14 cellular contexts compared by ENCODE assay signal in the genomic region with DNA sequence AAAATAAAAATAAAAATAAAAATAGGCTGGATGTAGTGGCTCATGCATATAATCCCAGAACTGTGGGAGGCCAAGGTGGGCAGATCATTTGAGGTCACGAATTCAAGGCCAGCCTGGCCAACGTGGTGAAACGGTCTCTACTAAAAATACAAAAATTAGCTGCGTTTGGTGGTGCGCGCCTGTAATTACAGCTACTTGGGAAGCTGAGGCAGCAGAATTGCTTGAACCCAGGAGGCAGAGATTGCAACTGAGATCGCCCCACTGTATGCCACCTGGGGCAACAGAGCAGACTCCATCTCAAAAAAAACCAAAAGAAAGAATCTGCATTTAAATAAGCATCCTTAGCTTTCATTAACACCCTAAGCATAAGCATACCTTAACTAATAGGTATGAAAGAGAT. TPM values are rescaled to one million over a fixed set of nuclear protein-coding genes. Genes with fewer than 3 reads are reported as not detected.
DNase-seq lines count a peak whose midpoint lies in the region; ATAC-seq and TF ChIP-seq lines count a peak whose summit lies in the region.
"Had no signal": no experiment of that assay in that cellular context is flagged by ENCODE, and none has a peak within 500 bp of the region (broad histone marks: within the 10 kb centered on the region; RNA-seq: fewer than 3 reads in every experiment).

No MANE protein-coding gene starts in this region.

- no peak overlapping the region for H3K4me2 ChIP-seq in mesenchymal stem cell (ENCODE audit: low read length, poor library complexity, severe bottlenecking)

- H2BK15ac ChIP-seq in mesenchymal stem cell (ENCODE audit: low read depth, poor library complexity, severe bottlenecking) = no peak overlapping the region

- DNase-seq in activated naive CD4-positive, alpha-beta T cell treated with anti-CD3 and anti-CD28 coated beads for 36 hours = no peak
- no peak for DNase-seq in activated naive CD4-positive, alpha-beta T cell treated with anti-CD3 and anti-CD28 coated beads, Interleukin-2, amount 50 U/mL, for 16 hours
- DNase-seq in ascending aorta (ENCODE audit: low spot score in 2 of 2) (no peak), mesenchymal stem cell (no peak), thyroid gland (no peak), mesenteric fat pad (ENCODE audit: low spot score) (no peak)
- DNase-seq: activated gamma-delta T cell, NCI-H187 treated with DMSO at 0.1 percent for 48 hours had no signal

- H3K4me3 Mint-ChIP-seq in activated naive CD4-positive, alpha-beta T cell treated with anti-CD3 and anti-CD28 coated beads for 36 hours = no peak overlapping the region
- H3K4me3 Mint-ChIP-seq: H9; T-helper 2 cell treated with Interferon-gamma antibody and Interleukin-4, amounts not matched to agents 5 μg/mL and 100 μg/mL, for 36 hours had no signal

- no peak overlapping the region for H2BK12ac ChIP-seq in mesenchymal stem cell (ENCODE audit: low read length in 2 of 2)

- intact Hi-C loops in activated naive CD4-positive, alpha-beta T cell treated with anti-CD3 and anti-CD28 coated beads for 36 hours (cut with micrococcal nuclease) = loop anchor here (5.0 kb wide), 1 partner anchor 261 kb away; the partner anchor contains the start of gene SLC43A2
- intact Hi-C loops in ascending aorta (cut with DNase I) (loop anchor here (2.0 to 10.0 kb wide), 3 partner anchors 33 to 259 kb away; partner anchors contain the start of genes CRK and SLC43A2), thyroid gland (cut with DNase I) (loop anchor here (5.0 kb wide), 1 partner anchor 151 kb away; the partner anchor contains the start of gene INPP5K)

- H3K9me3 ChIP-seq in ascending aorta (no peaks in the 10 kb centered on the region), mesenchymal stem cell (ENCODE audit: control insufficient read depth, low read length) (no peaks in the 10 kb centered on the region), thyroid gland (no peaks in the 10 kb centered on the region)

- no peak overlapping the region for H3K18ac ChIP-seq in mesenchymal stem cell (ENCODE audit: low read depth in 1 of 2, low read length in 2 of 2)

- H3K79me1 ChIP-seq in mesenchymal stem cell (replicated peaks; ENCODE audit: low read length, poor library complexity, severe bottlenecking) = no peaks in the 10 kb centered on the region

- H3K14ac ChIP-seq in mesenchymal stem cell (ENCODE audit: low read length in 2 of 2) = no peak overlapping the region

- H3K4me3 ChIP-seq in ascending aorta (no peak overlapping the region), mesenchymal stem cell (ENCODE audit: insufficient read depth in 1 of 2, low read depth in 1 of 2, low read length in 2 of 2) (no peak overlapping the region), thyroid gland (replicated peaks in 1 of 3) (no peak overlapping the region)
- H3K4me3 ChIP-seq: GM12878, skin epidermis had no signal

- no peaks in the 10 kb centered on the region for H3K27me3 ChIP-seq in ascending aorta
- no peaks in the 10 kb centered on the region for H3K27me3 ChIP-seq in mesenchymal stem cell (ENCODE audit: control insufficient read depth in 1 of 2, insufficient read depth in 1 of 2, low read length in 2 of 2)
- H3K27me3 ChIP-seq in thyroid gland = no peaks in the 10 kb centered on the region

- peaks cover 66% of the 10 kb centered on the region for H3K4me1 Mint-ChIP-seq in activated naive CD4-positive, alpha-beta T cell treated with anti-CD3 and anti-CD28 coated beads for 36 hours (ENCODE audit: low read depth)

- TF ChIP-seq CTCF in ascending aorta (IDR thresholded peaks at IDR 0.05) (no peak), thyroid gland (IDR thresholded peaks at IDR 0.05) (no peak)

- H3K27me3 Mint-ChIP-seq in activated naive CD4-positive, alpha-beta T cell treated with anti-CD3 and anti-CD28 coated beads for 36 hours (ENCODE audit: low read depth) = no peaks in the 10 kb centered on the region

- H3K9ac ChIP-seq in mesenchymal stem cell (ENCODE audit: low read length) = peak overlapping the region; percentile 53

- H3K27ac ChIP-seq in ascending aorta = peak overlapping the region; percentile 41 to 49
- no peak overlapping the region for H3K27ac ChIP-seq in mesenchymal stem cell (ENCODE audit: low read length, poor library complexity, severe bottlenecking)
- peak overlapping the region in 2 of 3 donors; percentile 0 to 56 for H3K27ac ChIP-seq in thyroid gland

- H3K36me3 ChIP-seq in ascending aorta = peaks cover 13 to 15% of the 10 kb centered on the region in 2 donors
- peaks cover 17 to 23% of the 10 kb centered on the region in 2 experiments for H3K36me3 ChIP-seq in mesenchymal stem cell (ENCODE audit: control insufficient read depth in 1 of 2, insufficient read depth in 2 of 2, low read depth in 1 of 2, low read length in 2 of 2)
- H3K36me3 ChIP-seq in thyroid gland = peaks cover 11 to 15% of the 10 kb centered on the region in 2 donors

- peak overlapping the region; percentile 17 for H3K27ac Mint-ChIP-seq in activated naive CD4-positive, alpha-beta T cell treated with anti-CD3 and anti-CD28 coated beads for 36 hours
- H3K27ac Mint-ChIP-seq: T-helper 2 cell treated with Interferon-gamma antibody and Interleukin-4, amounts not matched to agents 5 μg/mL and 100 μg/mL, for 36 hours had no signal

- peaks cover 12 to 51% of the 10 kb centered on the region in 2 donors for H3K4me1 ChIP-seq in ascending aorta
- H3K4me1 ChIP-seq in mesenchymal stem cell (ENCODE audit: control insufficient read depth, insufficient read depth, low read depth, low read length) = peaks cover 11% of the 10 kb centered on the region
- H3K4me1 ChIP-seq in thyroid gland = peaks cover 14 to 45% of the 10 kb centered on the region in 2 donors

- no peak overlapping the region for H4K8ac ChIP-seq in mesenchymal stem cell (ENCODE audit: low read length)

- no peak overlapping the region for H2BK120ac ChIP-seq in mesenchymal stem cell (ENCODE audit: low read depth, low read length)

- CTCF ChIA-PET in activated naive CD4-positive, alpha-beta T cell treated with anti-CD3 and anti-CD28 coated beads for 36 hours (lab: Charles Lee) = interaction anchor here (0.6 to 3.5 kb wide), 20 partner anchors 8 to 514 kb away, joined by 3 to 25 read pairs (median 8); partner anchors contain the start of genes INPP5K and YWHAE

- no peak for TF ChIP-seq POLR2A in thyroid gland (IDR thresholded peaks at IDR 0.05)

- H2AK5ac ChIP-seq in mesenchymal stem cell (ENCODE audit: low read length, severe bottlenecking) = no peak overlapping the region

- no peak overlapping the region for H3K4ac ChIP-seq in mesenchymal stem cell (ENCODE audit: low read depth in 1 of 2, low read length in 2 of 2)

- 74% methylated on average over 7 of the region's 7 CpGs for WGBS in mesenchymal stem cell
- WGBS in thyroid gland, 2 donors = 86 to 94% methylated on average over 7 of the region's 7 CpGs

- no peak overlapping the region for H4K91ac ChIP-seq in mesenchymal stem cell (ENCODE audit: low read length)

- no peaks in the 10 kb centered on the region for H3K9me3 Mint-ChIP-seq in activated naive CD4-positive, alpha-beta T cell treated with anti-CD3 and anti-CD28 coated beads for 36 hours
- H3K9me3 Mint-ChIP-seq: H9; T-helper 2 cell treated with Interferon-gamma antibody and Interleukin-4, amounts not matched to agents 5 μg/mL and 100 μg/mL, for 36 hours had no signal

- no peak overlapping the region for H3K23ac ChIP-seq in mesenchymal stem cell (ENCODE audit: low read length in 2 of 2)

- peaks cover 19% of the 10 kb centered on the region for H3K36me3 Mint-ChIP-seq in activated naive CD4-positive, alpha-beta T cell treated with anti-CD3 and anti-CD28 coated beads for 36 hours (ENCODE audit: low read depth)

- ATAC-seq in GM18502 (IDR thresholded peaks at IDR 0.05; ENCODE audit: poor library complexity, unreplicated experiment) (no peak), GM21576 (IDR thresholded peaks at IDR 0.05; ENCODE audit: unreplicated experiment) (no peak)

- no peak overlapping the region for H2BK5ac ChIP-seq in mesenchymal stem cell (ENCODE audit: low read depth, low read length, poor library complexity, severe bottlenecking)

- no peak overlapping the region for H2AFZ ChIP-seq in mesenchymal stem cell (ENCODE audit: low read depth, low read length)

RNA-seq across cellular contexts. Expression of gene YWHAE, which starts 33.8 kb away (rescaled TPM):
- 100 to 1,000 TPM; 528 to 576 TPM for total RNA-seq in activated naive CD4-positive, alpha-beta T cell treated with anti-CD3 and anti-CD28 coated beads for 36 hours
- total RNA-seq in ascending aorta (261 TPM), thyroid gland (1,000 to 10,000 TPM in 1 of 4 donors, 100 to 1,000 TPM in 3; 553 to 1,135 (median 724) TPM), mesenteric fat pad (480 TPM)
- polyA plus RNA-seq in mesenchymal stem cell (2013, experiment 1 of 2) = 476 TPM
- polyA plus RNA-seq in mesenchymal stem cell (2013, experiment 2 of 2) = 478 TPM
